In genomic region chr6:151658091-151658490, GRCh38 we compare ENCODE assay signal across 22 cellular contexts.
DNase-seq lines count a peak whose midpoint lies in the region; ATAC-seq and TF ChIP-seq lines count a peak whose summit lies in the region.
"Had no signal": no experiment of that assay in that cellular context is flagged by ENCODE, and none has a peak within 500 bp of the region (broad histone marks: within the 10 kb centered on the region; RNA-seq: fewer than 3 reads in every experiment).

No MANE protein-coding gene starts in this region.

- DNase-seq in HuH-7 (ENCODE audit: low spot score) (peak; percentile 54), LNCaP clone FGC (ENCODE audit: low read depth) (peak; percentile 13), left lobe of liver (ENCODE audit: low spot score) (no peak), right lobe of liver (no peak), GDM1 (lab: John Stamatoyannopoulos, UW) (no peak), foreskin melanocyte (no peak)
- DNase-seq: 8988T; ACHN; AML-193; BE2C; CD4-positive, alpha-beta T cell; CD8-positive, alpha-beta memory T cell; DMS 273 treated with DMSO at 0.1 percent for 48 hours; DMS79; EL; GF-D8; GM23248; H7; HCEC 1CT had no signal

- 19% methylated on average over 4 of the region's 4 CpGs for WGBS in right lobe of liver (ENCODE audit: insufficient coverage, low coverage, low lambda C conversion rate, missing lambda C conversion rate)

- TF ChIP-seq POLR2A in right lobe of liver (IDR thresholded peaks at IDR 0.05), result no peak

- H3K36me3 ChIP-seq in right lobe of liver, result no peaks in the 10 kb centered on the region
- H3K36me3 ChIP-seq: BE2C; BLaER1 treated with 17β-estradiol and CSF1 and Interleukin-3, amounts not matched to agents 10 nM and 100 nM had no signal

- ATAC-seq in left lobe of liver, result peak; percentile 78
- peak; percentile 74 to 84 (median 83) for ATAC-seq in right lobe of liver
- no peak for ATAC-seq in GM21619 (IDR thresholded peaks at IDR 0.05; ENCODE audit: unreplicated experiment)
- ATAC-seq: A549 had no signal

- peaks cover 0 to 44% (median 9%) of the 10 kb centered on the region in 4 donors for H3K4me1 ChIP-seq in right lobe of liver
- H3K4me1 ChIP-seq: A549; BE2C; BLaER1 treated with 17β-estradiol and CSF1 and Interleukin-3, amounts not matched to agents 10 nM and 100 nM had no signal

- intact Hi-C loops in right lobe of liver (cut with DNase I), result no loop called here

- H3K4me3 ChIP-seq in LNCaP clone FGC (ENCODE audit: low read depth, low read length), result no peak overlapping the region
- peak overlapping the region in 2 of 3 donors; percentile 44 to 45 for H3K4me3 ChIP-seq in right lobe of liver
- H3K4me3 ChIP-seq: A549; BLaER1 treated with 17β-estradiol and CSF1 and Interleukin-3, amounts not matched to agents 10 nM and 100 nM; GM23248 had no signal

- no peaks in the 10 kb centered on the region for H3K9me3 ChIP-seq in right lobe of liver
- H3K9me3 ChIP-seq: A549, BE2C had no signal

- peak overlapping the region in 2 of 3 donors; percentile 51 to 53 for H3K27ac ChIP-seq in right lobe of liver
- H3K27ac ChIP-seq: A549; BLaER1 treated with 17β-estradiol and CSF1 and Interleukin-3, amounts not matched to agents 10 nM and 100 nM; GM23248 had no signal

- no peaks in the 10 kb centered on the region for H3K27me3 ChIP-seq in right lobe of liver
- H3K27me3 ChIP-seq: BE2C; BLaER1 treated with 17β-estradiol and CSF1 and Interleukin-3, amounts not matched to agents 10 nM and 100 nM had no signal

- TF ChIP-seq CTCF in LNCaP clone FGC (IDR thresholded peaks at IDR 0.05; ENCODE audit: control insufficient read depth, extremely low read depth, insufficient read depth) (no peak), right lobe of liver (IDR thresholded peaks at IDR 0.05) (no peak)

Comparison
In these comparisons a context has a peak if more than half of its experiments do, and no peak if none do; other contexts are left out.
1. DNase-seq: peak in HuH-7 (single experiment) and LNCaP clone FGC (single experiment); none in left lobe of liver (single experiment), right lobe of liver (0 of 3), GDM1 (single experiment) and foreskin melanocyte (single experiment).